28 cellular contexts compared by ENCODE assay signal in genomic region chr2:228079194-228079593, GRCh38.
DNase-seq lines count a peak whose midpoint lies in the region; ATAC-seq, FAIRE-seq and TF ChIP-seq lines count a peak whose summit lies in the region.
"Had no signal": no experiment of that assay in that cellular context is flagged by ENCODE, and none has a peak within 500 bp of the region (broad histone marks: within the 10 kb centered on the region; RNA-seq: fewer than 3 reads in every experiment).

No MANE protein-coding gene starts in this region.

- no peak overlapping the region for H3K27ac Mint-ChIP-seq in stimulated activated effector memory CD8-positive, alpha-beta T cell treated with anti-CD3 and anti-CD28 coated beads, Interleukin-12 subunit alpha, Interleukin-12 subunit beta, amount 100 ng/mL, for 72 hours
- H3K27ac Mint-ChIP-seq in activated naive CD8-positive, alpha-beta T cell treated with anti-CD3 and anti-CD28 coated beads for 36 hours: no peak overlapping the region
- H3K27ac Mint-ChIP-seq: CD14-positive monocyte; CD4-positive, alpha-beta memory T cell; CD4-positive, CD25-positive, alpha-beta regulatory T cell; CD8-positive, alpha-beta memory T cell had no signal

- H2AFZ ChIP-seq in neuronal stem cell (ENCODE audit: low read length) (no peak overlapping the region), smooth muscle cell (ENCODE audit: low read depth) (no peak overlapping the region)

- FAIRE-seq in urothelium cell line (lab: Jason Lieb, UNC): peak; percentile 17
- FAIRE-seq: A204.1, GM12878, GM12892, GM18507 had no signal

- no peaks in the 10 kb centered on the region for H4K20me1 ChIP-seq in smooth muscle cell (ENCODE audit: low read depth)
- H4K20me1 ChIP-seq: BLaER1 had no signal

- H3K36me3 ChIP-seq in neuronal stem cell (replicated peaks in 1 of 2; ENCODE audit: control insufficient read depth in 2 of 2, insufficient read depth in 2 of 2, low read length in 2 of 2): no peaks in the 10 kb centered on the region
- no peaks in the 10 kb centered on the region for H3K36me3 ChIP-seq in smooth muscle cell (ENCODE audit: low read depth)
- H3K36me3 ChIP-seq: BE2C, BLaER1 had no signal

- H3F3A ChIP-seq in smooth muscle cell (ENCODE audit: low read depth): no peaks in the 10 kb centered on the region

- TF ChIP-seq CTCF in omental fat pad (IDR thresholded peaks at IDR 0.05) (no peak), smooth muscle cell (IDR thresholded peaks at IDR 0.05; ENCODE audit: borderline replicate concordance, insufficient read depth, poor library complexity, severe bottlenecking) (no peak)

- no peak overlapping the region for H2BK12ac ChIP-seq in neuronal stem cell (ENCODE audit: low read length)

- H3K9me3 Mint-ChIP-seq in stimulated activated effector memory CD8-positive, alpha-beta T cell treated with anti-CD3 and anti-CD28 coated beads, Interleukin-12 subunit alpha, Interleukin-12 subunit beta, amount 100 ng/mL, for 72 hours: peaks cover 3% of the 10 kb centered on the region
- H3K9me3 Mint-ChIP-seq in activated naive CD8-positive, alpha-beta T cell treated with anti-CD3 and anti-CD28 coated beads for 36 hours: peaks cover 6% of the 10 kb centered on the region

- H3K4me2 ChIP-seq in neuronal stem cell (ENCODE audit: insufficient read depth, low read length, poor library complexity, severe bottlenecking) (no peak overlapping the region), smooth muscle cell (no peak overlapping the region)
- H3K4me2 ChIP-seq: BLaER1 had no signal

- H3K4me1 ChIP-seq in neuronal stem cell (ENCODE audit: control insufficient read depth in 2 of 2, insufficient read depth in 1 of 2, low read depth in 1 of 2, low read length in 2 of 2) (no peaks in the 10 kb centered on the region), smooth muscle cell (ENCODE audit: low read depth) (no peaks in the 10 kb centered on the region)
- H3K4me1 ChIP-seq: BE2C, BLaER1 had no signal

- no peak overlapping the region for H3K4ac ChIP-seq in neuronal stem cell (ENCODE audit: low read length)

- peak; percentile 32 for ATAC-seq in omental fat pad (ENCODE audit: low FRiP score)
- ATAC-seq in stimulated activated effector memory CD8-positive, alpha-beta T cell treated with anti-CD3 and anti-CD28 coated beads, Interleukin-12 subunit alpha, Interleukin-12 subunit beta, amount 100 ng/mL, for 72 hours: peak; percentile 16
- ATAC-seq: GM12878 had no signal

- H4K91ac ChIP-seq in neuronal stem cell (ENCODE audit: low read depth, low read length, poor library complexity): no peak overlapping the region

- H3K9ac ChIP-seq in neuronal stem cell (ENCODE audit: low read depth, low read length, poor library complexity) (no peak overlapping the region), smooth muscle cell (ENCODE audit: low read depth) (no peak overlapping the region)
- H3K9ac ChIP-seq: BLaER1 had no signal

- H2AK5ac ChIP-seq in neuronal stem cell (ENCODE audit: low read depth, low read length): no peak overlapping the region

- no peak overlapping the region for H4K8ac ChIP-seq in neuronal stem cell (ENCODE audit: low read depth, low read length)

- H2BK5ac ChIP-seq in neuronal stem cell (ENCODE audit: low read length): no peak overlapping the region

- no peaks in the 10 kb centered on the region for H3K36me3 Mint-ChIP-seq in stimulated activated effector memory CD8-positive, alpha-beta T cell treated with anti-CD3 and anti-CD28 coated beads, Interleukin-12 subunit alpha, Interleukin-12 subunit beta, amount 100 ng/mL, for 72 hours
- H3K36me3 Mint-ChIP-seq in activated naive CD8-positive, alpha-beta T cell treated with anti-CD3 and anti-CD28 coated beads for 36 hours: no peaks in the 10 kb centered on the region
- H3K36me3 Mint-ChIP-seq: CD14-positive monocyte; CD4-positive, alpha-beta memory T cell; CD4-positive, CD25-positive, alpha-beta regulatory T cell; CD8-positive, alpha-beta memory T cell had no signal

- H3K23ac ChIP-seq in neuronal stem cell (ENCODE audit: low read depth, low read length, poor library complexity): no peak overlapping the region

- H3K27ac ChIP-seq in neuronal stem cell (replicated peaks; ENCODE audit: low read length) (no peak overlapping the region), smooth muscle cell (ENCODE audit: low read depth) (no peak overlapping the region)
- H3K27ac ChIP-seq: BLaER1 had no signal

- no peak overlapping the region for H2BK120ac ChIP-seq in neuronal stem cell (ENCODE audit: low read depth, low read length)

- no peak overlapping the region for H2BK15ac ChIP-seq in neuronal stem cell (ENCODE audit: low read length)

- H3K4me1 Mint-ChIP-seq in stimulated activated effector memory CD8-positive, alpha-beta T cell treated with anti-CD3 and anti-CD28 coated beads, Interleukin-12 subunit alpha, Interleukin-12 subunit beta, amount 100 ng/mL, for 72 hours: no peaks in the 10 kb centered on the region
- H3K4me1 Mint-ChIP-seq in activated naive CD8-positive, alpha-beta T cell treated with anti-CD3 and anti-CD28 coated beads for 36 hours: no peaks in the 10 kb centered on the region
- H3K4me1 Mint-ChIP-seq: CD14-positive monocyte; CD4-positive, alpha-beta memory T cell; CD4-positive, CD25-positive, alpha-beta regulatory T cell; CD8-positive, alpha-beta memory T cell had no signal

- H3K79me2 ChIP-seq in smooth muscle cell (ENCODE audit: low read depth): no peaks in the 10 kb centered on the region

- DNase-seq in neuronal stem cell (ENCODE audit: low spot score): no peak
- no peak for DNase-seq in omental fat pad (ENCODE audit: low spot score)
- no peak for DNase-seq in stimulated activated effector memory CD8-positive, alpha-beta T cell treated with anti-CD3 and anti-CD28 coated beads, Interleukin-12 subunit alpha, Interleukin-12 subunit beta, amount 100 ng/mL, for 72 hours (ENCODE audit: low spot score in 2 of 2)
- DNase-seq in urothelium cell line (ENCODE audit: low spot score): no peak
- no peak for DNase-seq in smooth muscle cell (lab: John Stamatoyannopoulos, UW; ENCODE audit: unreplicated experiment)
- DNase-seq in activated naive CD8-positive, alpha-beta T cell treated with anti-CD3 and anti-CD28 coated beads for 36 hours: no peak
- DNase-seq in NCI-H1694 (lab: John Stamatoyannopoulos, UW): no peak
- DNase-seq: 8988T; ACHN; BE2C; C1 segment of cervical spinal cord; CD4-positive, CD25-positive, alpha-beta regulatory T cell; CD8-positive, alpha-beta memory T cell; COR-L47; DMS 273 treated with DMSO at 0.1 percent for 48 hours; DMS153; DMS53; DMS79; DND-41; EL; GDM1 had no signal

- peak overlapping the region; percentile 83 for H3K14ac ChIP-seq in neuronal stem cell (ENCODE audit: low read length)

- H3K79me1 ChIP-seq in neuronal stem cell (ENCODE audit: low read depth, low read length): no peaks in the 10 kb centered on the region

- WGBS in neuronal stem cell (ENCODE audit: extremely low coverage in 2 of 2, insufficient read length in 2 of 2, insufficient replicate concordance in 1 of 2), 2 donors: no CpG with 5 or more reads among the region's 3 CpGs
- 90% methylated on average over 3 of the region's 3 CpGs for WGBS in smooth muscle cell (ENCODE audit: low lambda C conversion rate)

- H3K4me3 Mint-ChIP-seq in stimulated activated effector memory CD8-positive, alpha-beta T cell treated with anti-CD3 and anti-CD28 coated beads, Interleukin-12 subunit alpha, Interleukin-12 subunit beta, amount 100 ng/mL, for 72 hours: no peak overlapping the region
- no peak overlapping the region for H3K4me3 Mint-ChIP-seq in activated naive CD8-positive, alpha-beta T cell treated with anti-CD3 and anti-CD28 coated beads for 36 hours
- H3K4me3 Mint-ChIP-seq: CD14-positive monocyte; CD4-positive, alpha-beta memory T cell; CD4-positive, CD25-positive, alpha-beta regulatory T cell; CD8-positive, alpha-beta memory T cell had no signal

- H3K27me3 ChIP-seq in neuronal stem cell (ENCODE audit: control insufficient read depth in 3 of 3, insufficient read depth in 3 of 3, low read depth in 1 of 3, low read length in 3 of 3) (no peaks in the 10 kb centered on the region), smooth muscle cell (ENCODE audit: low read depth) (no peaks in the 10 kb centered on the region)
- H3K27me3 ChIP-seq: BE2C, BLaER1 had no signal

- peaks cover 0 to 2% of the 10 kb centered on the region in 2 donors for H3K9me3 ChIP-seq in neuronal stem cell (replicated peaks in 1 of 2; ENCODE audit: control insufficient read depth in 2 of 2, insufficient read depth in 1 of 2, low read depth in 1 of 2, low read length in 2 of 2)
- no peaks in the 10 kb centered on the region for H3K9me3 ChIP-seq in smooth muscle cell (replicated peaks; ENCODE audit: low read depth)
- H3K9me3 ChIP-seq: BLaER1 had no signal

- H3K4me3 ChIP-seq in neuronal stem cell (ENCODE audit: low read length in 2 of 2) (no peak overlapping the region), smooth muscle cell (no peak overlapping the region)
- H3K4me3 ChIP-seq: BLaER1, GM12878 had no signal

- H3K27me3 Mint-ChIP-seq in activated naive CD8-positive, alpha-beta T cell treated with anti-CD3 and anti-CD28 coated beads for 36 hours: no peaks in the 10 kb centered on the region
- H3K27me3 Mint-ChIP-seq: CD4-positive, alpha-beta memory T cell; CD4-positive, CD25-positive, alpha-beta regulatory T cell; CD8-positive, alpha-beta memory T cell had no signal

- no peak overlapping the region for H3K18ac ChIP-seq in neuronal stem cell (ENCODE audit: low read length)
